Comparison of ENCODE assay signal across 8 cellular contexts in genomic region chr16:81095653-81095952, GRCh38. TPM values are rescaled to one million over a fixed set of nuclear protein-coding genes. Genes with fewer than 3 reads are reported as not detected.
DNase-seq lines count a peak whose midpoint lies in the region; ATAC-seq and TF ChIP-seq lines count a peak whose summit lies in the region.

No MANE protein-coding gene starts in this region.

- peak; percentile 1 for ATAC-seq in GM18873 (IDR thresholded peaks at IDR 0.05; ENCODE audit: low FRiP score, unreplicated experiment)
- ATAC-seq in HG03280 (IDR thresholded peaks at IDR 0.05; ENCODE audit: unreplicated experiment) = peak; percentile 5
- peak; percentile 4 for ATAC-seq in mucosa of descending colon
- ATAC-seq in GM18861 (IDR thresholded peaks at IDR 0.05; ENCODE audit: unreplicated experiment) = no peak

- peak overlapping the region in 1 of 5 experiments; percentile 73 for H3K27ac Mint-ChIP-seq in brain

- peaks cover 4% of the 10 kb centered on the region for H3K36me3 ChIP-seq in mucosa of descending colon (ENCODE audit: low read depth)

- H3K9me3 ChIP-seq in mucosa of descending colon = no peaks in the 10 kb centered on the region

- DNase-seq in mucosa of descending colon (no peak), NCI-H69 (lab: John Stamatoyannopoulos, UW) (no peak), COR-L47 (lab: John Stamatoyannopoulos, UW) (no peak), NCI-H345 treated with DMSO at 0.1 percent for 48 hours (lab: John Stamatoyannopoulos, UW; ENCODE audit: unreplicated experiment) (no peak)

- H3K4me1 Mint-ChIP-seq in brain = peaks cover 27% of the 10 kb centered on the region

- peaks cover 10% of the 10 kb centered on the region for H3K4me1 ChIP-seq in mucosa of descending colon (ENCODE audit: low read depth)

- peaks cover 16% of the 10 kb centered on the region for H3K36me3 Mint-ChIP-seq in brain

- H3K4me3 ChIP-seq in mucosa of descending colon = peak overlapping the region; percentile 67

- intact Hi-C loops in mucosa of descending colon (cut with DNase I, micrococcal nuclease) = no loop called here

- TF ChIP-seq CTCF in brain (conservative IDR thresholded peaks at IDR 0.05) (no peak), mucosa of descending colon (IDR thresholded peaks at IDR 0.05) (no peak)

- no peaks in the 10 kb centered on the region for H3K27me3 Mint-ChIP-seq in brain

- peak overlapping the region; percentile 83 to 89 (median 85) for H3K4me3 Mint-ChIP-seq in brain

- H3K9me3 Mint-ChIP-seq in brain = no peaks in the 10 kb centered on the region

RNA-seq across cellular contexts. Expression of gene GCSH, which starts 0.6 kb away (rescaled TPM):
- 34.3 TPM for polyA plus RNA-seq in brain (ENCODE audit: insufficient read depth, low read depth, low replicate concordance)
- 10 to 100 TPM; 14.2 to 18.3 (median 18.0) TPM for total RNA-seq in mucosa of descending colon

RNA-seq across cellular contexts. Expression of gene C16orf46, which starts 18.6 kb away (rescaled TPM):
- polyA plus RNA-seq in brain (ENCODE audit: insufficient read depth, low read depth, low replicate concordance) = 3.2 TPM
- 1 to 10 TPM in 1 of 3 donors, under 1 TPM in 2; 0.39 to 1.6 (median 0.58) TPM for total RNA-seq in mucosa of descending colon

RNA-seq across cellular contexts. Expression of gene ATMIN, which starts 60.0 kb away (rescaled TPM):
- polyA plus RNA-seq in brain (ENCODE audit: insufficient read depth, low read depth, low replicate concordance) = 29.1 TPM
- total RNA-seq in mucosa of descending colon = 10 to 100 TPM; 27.3 to 34.0 (median 31.4) TPM
